9 cellular contexts compared by ENCODE assay signal in genomic region chr1:54355931-54356679, GRCh38. TPM values are rescaled to one million over a fixed set of nuclear protein-coding genes. Genes with fewer than 3 reads are reported as not detected.
DNase-seq lines count a peak whose midpoint lies in the region; ATAC-seq and TF ChIP-seq lines count a peak whose summit lies in the region.
"Had no signal": no experiment of that assay in that cellular context is flagged by ENCODE, and none has a peak within 500 bp of the region (broad histone marks: within the 10 kb centered on the region; RNA-seq: fewer than 3 reads in every experiment).

No MANE protein-coding gene starts in this region.

- no peak for ATAC-seq in heart right ventricle
- ATAC-seq in Right ventricle myocardium superior (ENCODE audit: poor library complexity): no peak
- peak in 1 of 2 donors; percentile 34 for ATAC-seq in upper lobe of left lung (ENCODE audit: low FRiP score in 2 of 2)
- ATAC-seq in HG03460 (IDR thresholded peaks at IDR 0.05; ENCODE audit: unreplicated experiment): no peak

- H3K27ac ChIP-seq in heart right ventricle: peak overlapping the region in 4 of 10 donors; percentile 10 to 48 (median 38)
- no peak overlapping the region for H3K27ac ChIP-seq in upper lobe of left lung

- H3K4me1 ChIP-seq in heart right ventricle (peaks cover 17 to 88% (median 62%) of the 10 kb centered on the region in 9 donors), upper lobe of left lung (peaks cover 29 to 54% (median 48%) of the 10 kb centered on the region in 4 donors)

- no peaks in the 10 kb centered on the region for H3K27me3 ChIP-seq in heart right ventricle
- no peaks in the 10 kb centered on the region for H3K27me3 ChIP-seq in upper lobe of left lung

- no peak for TF ChIP-seq POLR2A in upper lobe of left lung (IDR thresholded peaks at IDR 0.05)

- H3K4me3 ChIP-seq in heart right ventricle: peak overlapping the region in 6 of 10 donors; percentile 3 to 40 (median 16)
- H3K4me3 ChIP-seq in fibroblast of villous mesenchyme (ENCODE audit: low read depth, low read length): no peak overlapping the region
- peak overlapping the region in 3 of 4 donors; percentile 20 to 31 (median 29) for H3K4me3 ChIP-seq in upper lobe of left lung
- H3K4me3 ChIP-seq: lung had no signal

- TF ChIP-seq EP300 in upper lobe of left lung (IDR thresholded peaks at IDR 0.05): no peak

- H3K9me3 ChIP-seq in heart right ventricle (no peaks in the 10 kb centered on the region), upper lobe of left lung (no peaks in the 10 kb centered on the region)

- TF ChIP-seq CTCF in heart right ventricle (IDR thresholded peaks at IDR 0.05) (no peak), fibroblast of villous mesenchyme (IDR thresholded peaks at IDR 0.05; ENCODE audit: insufficient read depth, low read depth, low read length) (no peak), upper lobe of left lung (IDR thresholded peaks at IDR 0.05) (no peak)

- intact Hi-C loops in heart right ventricle (cut with DNase I) (loop anchor here in 2 of 10 donors (5.0 kb wide), 3 partner anchors 44 to 131 kb away; partner anchors contain the start of gene SSBP3 (in 1 of the 2)), Right ventricle myocardium superior (cut with DNase I) (loop anchor here (10.0 kb wide), 1 partner anchor 81 kb away; no protein-coding TSS in a partner anchor)

- H3K36me3 ChIP-seq in heart right ventricle: peaks cover 0 to 10% (median 0%) of the 10 kb centered on the region in 9 donors
- H3K36me3 ChIP-seq in upper lobe of left lung: no peaks in the 10 kb centered on the region

- 45 to 53% methylated on average over 31 of the region's 31 CpGs for WGBS in heart right ventricle, 2 donors
- 35 to 50% methylated on average over 28 to 30 of the region's 31 CpGs for WGBS in upper lobe of left lung, 2 donors

- DNase-seq in heart right ventricle (no peak), Right ventricle myocardium superior (no peak), OCI-M1 (lab: John Stamatoyannopoulos, UW) (peak; percentile 92), fibroblast of villous mesenchyme (ENCODE audit: low read depth) (peak; percentile 52), upper lobe of left lung (peak in 1 of 2 donors; percentile 79), hippocampal formation (lab: John Stamatoyannopoulos, UW) (no peak)
- no peak for DNase-seq in stimulated activated CD4-positive, alpha-beta T cell treated with anti-CD3 and anti-CD28 coated beads, Interleukin-12 subunit alpha, Interleukin-12 subunit beta, amount 100 ng/mL, for 4 hours

RNA-seq across cellular contexts. Expression of gene SSBP3, which starts 50.1 kb away (rescaled TPM):
- total RNA-seq in heart right ventricle (10 to 100 TPM; 33.7 to 71.9 (median 52.8) TPM), Right ventricle myocardium superior (49.1 TPM), fibroblast of villous mesenchyme (14.8 and 15.1 TPM in 2 replicates), upper lobe of left lung (10 to 100 TPM; 17.8 to 35.6 (median 26.4) TPM)
- polyA plus RNA-seq in heart right ventricle: 10 to 100 TPM; 17.6 to 58.8 TPM

Comparison
In these comparisons a context has a peak if more than half of its experiments do, and no peak if none do; other contexts are left out.
1. DNase-seq: peak in OCI-M1 (single experiment) and fibroblast of villous mesenchyme (single experiment); none in heart right ventricle (0 of 2), Right ventricle myocardium superior (single experiment), stimulated activated CD4-positive, alpha-beta T cell treated with anti-CD3 and anti-CD28 coated beads, Interleukin-12 subunit alpha, Interleukin-12 subunit beta, amount 100 ng/mL, for 4 hours (single experiment) and hippocampal formation (0 of 2).